In the genomic region with DNA sequence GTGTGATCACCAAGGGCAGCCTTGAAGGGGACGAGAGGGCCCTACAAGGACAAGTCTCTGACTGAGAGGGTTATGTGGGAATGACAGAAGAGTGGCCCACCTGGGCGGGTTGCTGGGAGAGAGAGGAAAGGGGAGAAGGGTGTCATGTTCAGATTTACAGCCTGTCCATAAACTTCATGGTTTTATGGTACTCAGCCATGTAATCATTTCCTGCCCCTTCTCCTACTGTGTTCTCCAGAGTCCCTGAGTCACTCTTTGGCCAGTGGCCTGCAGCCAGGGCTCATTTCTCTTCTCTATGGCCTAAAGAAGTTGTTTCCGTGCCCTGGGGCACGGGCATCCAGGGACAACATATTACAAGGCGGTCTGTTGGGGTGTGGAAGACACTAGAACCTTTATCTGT, we compare ENCODE assay signal across 11 cellular contexts. TPM values are rescaled to one million over a fixed set of nuclear protein-coding genes. Genes with fewer than 3 reads are reported as not detected.
DNase-seq lines count a peak whose midpoint lies in the region; ATAC-seq, FAIRE-seq and TF ChIP-seq lines count a peak whose summit lies in the region.
"Had no signal": no experiment of that assay in that cellular context is flagged by ENCODE, and none has a peak within 500 bp of the region (broad histone marks: within the 10 kb centered on the region; RNA-seq: fewer than 3 reads in every experiment).

No MANE protein-coding gene starts in this region.

- H3K9me3 ChIP-seq in A673 (ENCODE audit: low read depth, low read length, poor library complexity, severe bottlenecking) (no peaks in the 10 kb centered on the region), HEK293 (ENCODE audit: control insufficient read depth, insufficient read depth, low read depth, low read length) (no peaks in the 10 kb centered on the region), keratinocyte (ENCODE audit: control insufficient read depth, low read depth, low read length) (no peaks in the 10 kb centered on the region), gastrocnemius medialis (no peaks in the 10 kb centered on the region)
- H3K9me3 ChIP-seq: gastroesophageal sphincter had no signal

- no peak for TF ChIP-seq POLR2A in gastrocnemius medialis (IDR thresholded peaks at IDR 0.05)
- no peak for TF ChIP-seq POLR2A in erythroblast (IDR thresholded peaks at IDR 0.05; ENCODE audit: low read length)

- DNase-seq in A673 (ENCODE audit: low spot score) (peak; percentile 33), amniotic epithelial cell (ENCODE audit: low read depth) (peak; percentile 66), keratinocyte (ENCODE audit: low read depth, low spot score) (no peak), gastrocnemius medialis (no peak), Kasumi-1 (lab: John Stamatoyannopoulos, UW) (no peak), erythroblast (lab: John Stamatoyannopoulos, UW) (no peak)
- DNase-seq: KG1, SHP77 treated with DMSO at 0.1 percent for 48 hours had no signal

- no peaks in the 10 kb centered on the region for H3K79me2 ChIP-seq in keratinocyte (ENCODE audit: control insufficient read depth, insufficient read depth, low read length)

- in situ Hi-C loops in gastrocnemius medialis (cut with MboI; ENCODE audit: low sequenced_read_pairs in 4 of 4) = no loop called here

- H3K4me2 ChIP-seq in keratinocyte (ENCODE audit: control insufficient read depth, extremely low read depth, insufficient read depth, low read depth, low read length) = peak overlapping the region; percentile 26

- peak overlapping the region; percentile 43 for H3K9ac ChIP-seq in keratinocyte (ENCODE audit: control insufficient read depth, extremely low read depth, insufficient read depth, low read length)

- ATAC-seq in gastrocnemius medialis (no peak), HG02938 (IDR thresholded peaks at IDR 0.05; ENCODE audit: unreplicated experiment) (no peak)
- ATAC-seq: gastroesophageal sphincter had no signal

- H3K9me1 ChIP-seq in keratinocyte (ENCODE audit: control insufficient read depth, extremely low read depth, insufficient read depth, low read length) = no peaks in the 10 kb centered on the region

- CTCF ChIA-PET in A673 (lab: Charles Lee) = no interaction called here
- CTCF ChIA-PET in HEK293 (lab: Yijun Ruan, JAX) = no interaction called here

- peak; percentile 81 for FAIRE-seq in keratinocyte (lab: Jason Lieb, UNC)

- no peak overlapping the region for H2AFZ ChIP-seq in keratinocyte (ENCODE audit: control insufficient read depth, low read length)

- H3K27ac ChIP-seq in A673 (ENCODE audit: low read depth, low read length, poor library complexity, severe bottlenecking) = no peak overlapping the region
- peak overlapping the region; percentile 74; the same call in 1 of the 2 replicates for H3K27ac ChIP-seq in HEK293 (ENCODE audit: extremely low read depth, low read depth, low read length)
- H3K27ac ChIP-seq in keratinocyte (ENCODE audit: control insufficient read depth, insufficient read depth, low read length) = peak overlapping the region; percentile 73
- H3K27ac ChIP-seq in gastrocnemius medialis = no peak overlapping the region
- H3K27ac ChIP-seq: gastroesophageal sphincter had no signal

- H3K27me3 ChIP-seq in A673 (replicated peaks; ENCODE audit: insufficient read depth, low read depth, low read length, poor library complexity) = no peaks in the 10 kb centered on the region
- H3K27me3 ChIP-seq in keratinocyte (ENCODE audit: control insufficient read depth, extremely low read depth, insufficient read depth, low read length) = no peaks in the 10 kb centered on the region
- H3K27me3 ChIP-seq in gastrocnemius medialis = no peaks in the 10 kb centered on the region
- H3K27me3 ChIP-seq: gastroesophageal sphincter had no signal

- dilution Hi-C loops in keratinocyte (cut with MboI; ENCODE audit: extremely low pct_ligation_motif_present, low sequenced_read_pairs) = no loop called here

- no peak for TF ChIP-seq CTCF in A673 (conservative IDR thresholded peaks at IDR 0.05; ENCODE audit: low read depth, low read length)
- TF ChIP-seq CTCF in HEK293 (tag by site-specific recombination; IDR thresholded peaks at IDR 0.05) = no peak
- no peak for TF ChIP-seq CTCF in keratinocyte (optimal IDR thresholded peaks at IDR 0.05 in 1 of 3, IDR thresholded peaks at IDR 0.05 in 1 of 3, conservative IDR thresholded peaks at IDR 0.05 in 1 of 3; ENCODE audit: extremely low read depth in 1 of 3, insufficient read depth in 2 of 3, low read length in 3 of 3)
- no peak for TF ChIP-seq CTCF in gastrocnemius medialis (IDR thresholded peaks at IDR 0.05 in 4 of 5, conservative IDR thresholded peaks at IDR 0.05 in 1 of 5)

- H4K20me1 ChIP-seq in keratinocyte (ENCODE audit: control insufficient read depth, extremely low read depth, insufficient read depth, low read length) = no peaks in the 10 kb centered on the region

- no peaks in the 10 kb centered on the region for H3K36me3 ChIP-seq in A673 (ENCODE audit: insufficient read depth, low read length, poor library complexity, severe bottlenecking)
- H3K36me3 ChIP-seq in HEK293 (ENCODE audit: control insufficient read depth in 2 of 2, insufficient read depth in 1 of 2, low read length in 2 of 2) = no peaks in the 10 kb centered on the region
- H3K36me3 ChIP-seq in keratinocyte (ENCODE audit: control insufficient read depth in 2 of 2, extremely low read depth in 1 of 2, insufficient read depth in 2 of 2, low read length in 2 of 2) = peaks cover 4% of the 10 kb centered on the region in 2 experiments
- H3K36me3 ChIP-seq in gastrocnemius medialis = no peaks in the 10 kb centered on the region
- H3K36me3 ChIP-seq: gastroesophageal sphincter had no signal

- H3K4me1 ChIP-seq in A673 (ENCODE audit: insufficient read depth, low read length, poor library complexity, severe bottlenecking) (no peaks in the 10 kb centered on the region), HEK293 (ENCODE audit: control insufficient read depth, insufficient read depth, low read length) (peaks cover 24% of the 10 kb centered on the region), keratinocyte (ENCODE audit: control insufficient read depth, extremely low read depth, insufficient read depth, low read length) (peaks cover 52% of the 10 kb centered on the region), gastrocnemius medialis (no peaks in the 10 kb centered on the region)

- BruUV-seq in A673 (replicated peaks; lab: Mats Ljungman, UMichigan) = no TSS peak

- POLR2A ChIA-PET in A673 (lab: Charles Lee; ENCODE audit: low non-redundant PET) = no interaction called here
- POLR2A ChIA-PET in HEK293 (lab: Yijun Ruan, JAX) = interaction anchor here (1.9 kb wide), 1 partner anchor 51 kb away, joined by 10 read pairs; a partner anchor contains a TSS

- no peak overlapping the region for H3K4me3 ChIP-seq in A673 (ENCODE audit: low read depth, low read length, poor library complexity, severe bottlenecking)
- H3K4me3 ChIP-seq in HEK293 (ENCODE audit: low read depth, low read length) = no peak overlapping the region
- H3K4me3 ChIP-seq in keratinocyte (ENCODE audit: control insufficient read depth in 2 of 3, extremely low read depth in 1 of 3, insufficient read depth in 2 of 3, low read depth in 1 of 3, low read length in 3 of 3) = no peak overlapping the region
- H3K4me3 ChIP-seq in gastrocnemius medialis = no peak overlapping the region
- H3K4me3 ChIP-seq: gastroesophageal sphincter had no signal

- intact Hi-C loops in A673 (cut with micrococcal nuclease; ENCODE audit: unreplicated experiment) = loop anchor here (5.0 kb wide), 1 partner anchor 372 kb away; no protein-coding TSS in a partner anchor
- intact Hi-C loops in gastrocnemius medialis (cut with DNase I; ENCODE audit: low total_unique reads) = no loop called here

TF ChIP-seq in HEK293, 187 proteins besides CTCF, POLR2A, EP300 and RAD21 (continues in another document):
- TF ChIP-seq ZNF776 (tag by site-specific recombination; IDR thresholded peaks at IDR 0.05; ENCODE audit: borderline replicate concordance) (no peak), ZBTB1 (tag by site-specific recombination; IDR thresholded peaks at IDR 0.05) (0 out of 2 replicates have a peak, but pooled peaks have one; percentile 49), MEIS1 (CRISPR knock-in tag; IDR thresholded peaks at IDR 0.05; ENCODE audit: borderline replicate concordance) (peak; percentile 76; the same call in 1 of the 2 replicates)

RNA-seq across cellular contexts. Expression of a gene that starts 26.7 kb away (rescaled TPM):
- total RNA-seq in A673 (2021) (86.8 and 90.4 TPM in 2 replicates), gastrocnemius medialis (10 to 100 TPM; 37.1 to 75.4 (median 58.3) TPM)
- 52.9 to 92.6 TPM (median 90.2 TPM) in 3 replicates for polyA plus RNA-seq in keratinocyte
- polyA plus RNA-seq in keratinocyte (2011; ENCODE audit: low read depth) = 28.2 TPM
- 62.7 and 107 TPM in 2 replicates for polyA plus RNA-seq in keratinocyte (2011; cell fraction: cytosol; rRNA removed)
- polyA plus RNA-seq in keratinocyte (2011; cell fraction: nucleus; rRNA removed) = 129 and 167 TPM in 2 replicates
- 53.1 and 62.8 TPM in 2 replicates for polyA plus RNA-seq in keratinocyte (2012; ENCODE audit: low replicate concordance)
- 41.9 to 55.1 TPM (median 42.5 TPM) in 3 replicates for polyA minus RNA-seq in keratinocyte
- 34.1 TPM for polyA minus RNA-seq in keratinocyte (2011; cell fraction: cytosol; rRNA and poly(A)+ RNA removed)
- 33.2 and 61.5 TPM in 2 replicates for polyA minus RNA-seq in keratinocyte (2011; cell fraction: nucleus; rRNA and poly(A)+ RNA removed)

RNA-seq across cellular contexts. Expression of a gene that starts 51.5 kb away (rescaled TPM):
- 0.22 and 0.56 TPM in 2 replicates for total RNA-seq in A673 (2021)
- 25.5 to 73.6 TPM (median 28.8 TPM) in 3 replicates for polyA plus RNA-seq in keratinocyte
- 7.3 TPM for polyA plus RNA-seq in keratinocyte (2011; ENCODE audit: low read depth)
- polyA plus RNA-seq in keratinocyte (2011; cell fraction: cytosol; rRNA removed) = 14.9 and 26.4 TPM in 2 replicates
- 98.1 and 149 TPM in 2 replicates for polyA plus RNA-seq in keratinocyte (2011; cell fraction: nucleus; rRNA removed)
- polyA plus RNA-seq in keratinocyte (2012; ENCODE audit: low replicate concordance) = 21.0 and 27.1 TPM in 2 replicates
- polyA minus RNA-seq in keratinocyte = 103 to 158 TPM (median 139 TPM) in 3 replicates
- 30.7 TPM for polyA minus RNA-seq in keratinocyte (2011; cell fraction: cytosol; rRNA and poly(A)+ RNA removed)
- 106 and 122 TPM in 2 replicates for polyA minus RNA-seq in keratinocyte (2011; cell fraction: nucleus; rRNA and poly(A)+ RNA removed)
- total RNA-seq in gastrocnemius medialis = 1 to 10 TPM in 1 of 4 donors, under 1 TPM in 3; 0.23 to 5.8 (median 0.52) TPM

RNA-seq across cellular contexts. Expression of a gene that starts 54.4 kb away (rescaled TPM):
- total RNA-seq in A673 (2021) (5.9 and 6.4 TPM in 2 replicates), gastrocnemius medialis (10 to 100 TPM; 25.8 to 73.7 (median 67.7) TPM)
- 0.34 to 0.36 TPM (median 0.34 TPM) in 3 replicates for polyA plus RNA-seq in keratinocyte
- 0.05 TPM for polyA plus RNA-seq in keratinocyte (2011; ENCODE audit: low read depth)
- 0.17 and 0.40 TPM in 2 replicates for polyA plus RNA-seq in keratinocyte (2011; cell fraction: cytosol; rRNA removed)
- 0.34 and 0.36 TPM in 2 replicates for polyA plus RNA-seq in keratinocyte (2011; cell fraction: nucleus; rRNA removed)
- 0.22 and 0.34 TPM in 2 replicates for polyA plus RNA-seq in keratinocyte (2012; ENCODE audit: low replicate concordance)
- 0.26 to 0.33 TPM (median 0.26 TPM) in 3 replicates for polyA minus RNA-seq in keratinocyte
- polyA minus RNA-seq in keratinocyte (2011; cell fraction: cytosol; rRNA and poly(A)+ RNA removed) = 0.58 TPM
- polyA minus RNA-seq in keratinocyte (2011; cell fraction: nucleus; rRNA and poly(A)+ RNA removed) = 0.31 and 0.32 TPM in 2 replicates

Comparison
In these comparisons a context has a peak if more than half of its experiments do, and no peak if none do; other contexts are left out.
1. DNase-seq: peak in A673 (single experiment) and amniotic epithelial cell (single experiment); none in keratinocyte (single experiment), gastrocnemius medialis (0 of 2), Kasumi-1 (0 of 2) and erythroblast (0 of 2).
2. H3K27ac ChIP-seq: peak in HEK293 (single experiment) and keratinocyte (single experiment); none in A673 (single experiment) and gastrocnemius medialis (0 of 4).